Comparison of ENCODE assay signal across 23 cellular contexts in the genomic region with DNA sequence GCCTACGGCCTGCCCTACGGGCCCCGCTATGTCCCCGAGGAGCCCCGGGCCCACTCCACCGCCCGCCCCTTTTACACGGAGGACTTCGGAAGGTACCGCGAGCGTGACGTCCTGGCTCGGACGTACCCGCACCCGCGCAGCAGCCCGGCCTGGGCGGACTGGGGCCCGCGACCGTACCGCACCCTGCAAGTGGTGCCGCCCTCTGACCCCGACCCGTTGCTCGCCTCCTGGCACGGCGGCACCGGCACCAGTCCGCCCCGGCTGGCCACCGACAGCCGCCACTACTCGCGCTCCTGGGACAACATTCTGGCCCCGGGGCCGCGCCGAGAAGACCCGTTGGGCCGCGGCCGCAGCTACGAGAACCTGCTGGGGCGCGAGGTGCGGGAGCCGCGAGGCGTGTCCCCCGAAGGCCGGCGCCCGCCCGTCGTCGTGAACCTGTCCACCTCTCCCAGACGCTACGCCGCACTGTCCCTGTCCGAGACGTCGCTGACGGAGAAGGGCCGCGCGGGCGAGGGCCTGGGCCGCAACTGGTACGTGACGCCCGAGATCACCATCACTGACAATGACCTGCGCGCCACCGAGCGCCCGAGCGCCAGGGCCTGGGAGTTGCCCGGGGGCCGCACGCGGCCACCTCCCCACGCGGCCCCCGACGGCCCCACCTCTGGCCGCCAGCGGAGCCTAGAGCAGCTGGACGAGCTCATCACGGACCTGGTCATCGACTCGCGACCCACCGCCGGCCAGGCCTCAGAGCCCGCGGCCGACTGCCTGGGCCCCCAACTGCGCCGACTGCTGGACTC. TPM values are rescaled to one million over a fixed set of nuclear protein-coding genes. Genes with fewer than 3 reads are reported as not detected.
DNase-seq lines count a peak whose midpoint lies in the region; ATAC-seq, FAIRE-seq and TF ChIP-seq lines count a peak whose summit lies in the region.
"Had no signal": no experiment of that assay in that cellular context is flagged by ENCODE, and none has a peak within 500 bp of the region (broad histone marks: within the 10 kb centered on the region; RNA-seq: fewer than 3 reads in every experiment).

No MANE protein-coding gene starts in this region.

- no peak overlapping the region for H2AK5ac ChIP-seq in neuronal stem cell (ENCODE audit: low read depth, low read length)

- H3K14ac ChIP-seq in neuronal stem cell (ENCODE audit: low read length): peak overlapping the region; percentile 82

- no peaks in the 10 kb centered on the region for H3K36me3 ChIP-seq in CD4-positive, alpha-beta memory T cell (ENCODE audit: insufficient read depth, low read length)
- H3K36me3 ChIP-seq in bronchial epithelial cell (ENCODE audit: control insufficient read depth, insufficient read depth, low read length) (peaks cover 6% of the 10 kb centered on the region), neuronal stem cell (replicated peaks in 1 of 2; ENCODE audit: control insufficient read depth in 2 of 2, insufficient read depth in 2 of 2, low read length in 2 of 2) (peaks cover 6 to 13% of the 10 kb centered on the region in 2 donors), tibial artery (peaks cover 0 to 8% (median 0%) of the 10 kb centered on the region in 3 donors)
- H3K36me3 ChIP-seq: upper lobe of right lung had no signal

- ATAC-seq in foreskin keratinocyte: no peak
- ATAC-seq: A549, upper lobe of right lung, WTC11 had no signal

- CTCF ChIA-PET in CD4-positive, alpha-beta memory T cell (lab: Charles Lee; ENCODE audit: partially characterized antibody): interaction anchor here (1.0 to 4.9 kb wide), 3 partner anchors 39 to 189 kb away, joined by 3 to 36 read pairs (median 29); no protein-coding TSS in a partner anchor

- DNase-seq in activated CD4-positive, alpha-beta T cell treated with anti-CD3 and anti-CD28 coated beads, Interleukin-2, amount 10 ng/mL, durations not matched to agents 24 days and 14 days: no peak
- DNase-seq in activated CD4-positive, alpha-beta T cell treated with anti-CD3 and anti-CD28 coated beads for 4 hours: no peak
- DNase-seq in CD4-positive, alpha-beta memory T cell: no peak
- DNase-seq in bronchial epithelial cell (ENCODE audit: low read depth): no peak
- DNase-seq in neuronal stem cell (ENCODE audit: low spot score): no peak
- no peak for DNase-seq in glomerular visceral epithelial cell (ENCODE audit: extremely low spot score)
- no peak for DNase-seq in foreskin keratinocyte
- DNase-seq in tibial artery: no peak
- DNase-seq: activated gamma-delta T cell treated with Interleukin-2 at 50 U/mL for 16 hours; DMS79; kidney glomerular epithelial cell; MM.1S; NCI-H146; NCI-H748 treated with DMSO at 0.1 percent for 48 hours; OCI-M1; stimulated activated CD4-positive, alpha-beta T cell treated with anti-CD3 and anti-CD28 coated beads, Interleukin-2, amount 100 ng/mL, for 48 hours; stomach; upper lobe of right lung had no signal

- peak overlapping the region; percentile 64 for H3K18ac ChIP-seq in neuronal stem cell (ENCODE audit: low read length)

- no peak overlapping the region for H3K27ac ChIP-seq in CD4-positive, alpha-beta memory T cell (ENCODE audit: low read depth, low read length)
- no peak overlapping the region for H3K27ac ChIP-seq in neuronal stem cell (replicated peaks; ENCODE audit: low read length)
- H3K27ac ChIP-seq in foreskin keratinocyte: no peak overlapping the region
- H3K27ac ChIP-seq in tibial artery: no peak overlapping the region
- H3K27ac ChIP-seq: A549; BLaER1 treated with 17β-estradiol and CSF1 and Interleukin-3, amounts not matched to agents 10 nM and 100 nM; stomach; upper lobe of right lung had no signal

- H3K4me3 Mint-ChIP-seq in activated CD4-positive, alpha-beta T cell treated with anti-CD3 and anti-CD28 coated beads, Interleukin-2, amount 10 ng/mL, durations not matched to agents 24 days and 14 days: peak overlapping the region; percentile 28
- peak overlapping the region in 6 of 8 donors; percentile 7 to 57 (median 37) for H3K4me3 Mint-ChIP-seq in CD4-positive, alpha-beta memory T cell
- H3K4me3 Mint-ChIP-seq: nephron had no signal

- no peak overlapping the region for H2BK15ac ChIP-seq in neuronal stem cell (ENCODE audit: low read length)

- H3K4me3 ChIP-seq in CD4-positive, alpha-beta memory T cell (ENCODE audit: low read length in 2 of 2): no peak overlapping the region
- peak overlapping the region; percentile 14 for H3K4me3 ChIP-seq in bronchial epithelial cell (ENCODE audit: low read depth, low read length)
- H3K4me3 ChIP-seq in neuronal stem cell (ENCODE audit: low read length in 2 of 2): no peak overlapping the region
- H3K4me3 ChIP-seq in tibial artery: no peak overlapping the region
- H3K4me3 ChIP-seq: A549; BLaER1 treated with 17β-estradiol and CSF1 and Interleukin-3, amounts not matched to agents 10 nM and 100 nM had no signal

- H3K79me1 ChIP-seq in neuronal stem cell (ENCODE audit: low read depth, low read length): peaks cover 29% of the 10 kb centered on the region

- H4K91ac ChIP-seq in neuronal stem cell (ENCODE audit: low read depth, low read length, poor library complexity): no peak overlapping the region

- no peaks in the 10 kb centered on the region for H3K27me3 ChIP-seq in CD4-positive, alpha-beta memory T cell (ENCODE audit: insufficient read depth, low read length)
- H3K27me3 ChIP-seq in bronchial epithelial cell (ENCODE audit: control insufficient read depth, insufficient read depth, low read length) (peaks cover 7% of the 10 kb centered on the region), neuronal stem cell (ENCODE audit: control insufficient read depth in 3 of 3, insufficient read depth in 3 of 3, low read depth in 1 of 3, low read length in 3 of 3) (peaks cover 0 to 15% (median 11%) of the 10 kb centered on the region in 3 experiments), foreskin keratinocyte (peaks cover 49% of the 10 kb centered on the region), tibial artery (peaks cover 3 to 47% of the 10 kb centered on the region in 2 donors)

- intact Hi-C loops in activated CD4-positive, alpha-beta T cell treated with anti-CD3 and anti-CD28 coated beads, Interleukin-2, amount 10 ng/mL, durations not matched to agents 24 days and 14 days (cut with micrococcal nuclease): loop anchor here (5.0 to 10.0 kb wide), 2 partner anchors 202 to 319 kb away; partner anchors contain the start of gene NPDC1
- intact Hi-C loops in CD4-positive, alpha-beta memory T cell (cut with micrococcal nuclease): loop anchor here (5.0 kb wide), 1 partner anchor 242 kb away; the partner anchor contains the start of gene MAN1B1
- intact Hi-C loops in tibial artery (cut with DNase I; ENCODE audit: low total_unique reads): no loop called here

- H2BK12ac ChIP-seq in neuronal stem cell (ENCODE audit: low read length): peak overlapping the region; percentile 58

- peaks cover 7% of the 10 kb centered on the region for H3K27me3 Mint-ChIP-seq in activated CD4-positive, alpha-beta T cell treated with anti-CD3 and anti-CD28 coated beads, Interleukin-2, amount 10 ng/mL, durations not matched to agents 24 days and 14 days
- H3K27me3 Mint-ChIP-seq in CD4-positive, alpha-beta memory T cell: peaks cover 6 to 13% of the 10 kb centered on the region in 2 donors

- TF ChIP-seq CTCF in bronchial epithelial cell (IDR thresholded peaks at IDR 0.05; ENCODE audit: insufficient read depth, low read length, severe bottlenecking) (no peak), foreskin keratinocyte (conservative IDR thresholded peaks at IDR 0.05) (no peak), tibial artery (IDR thresholded peaks at IDR 0.05) (no peak)

- H2BK5ac ChIP-seq in neuronal stem cell (ENCODE audit: low read length): no peak overlapping the region

- no CpG with 5 or more reads among the region's 102 CpGs for WGBS in neuronal stem cell (ENCODE audit: extremely low coverage in 2 of 2, insufficient read length in 2 of 2, insufficient replicate concordance in 1 of 2), 2 donors

- no peak overlapping the region for H2AFZ ChIP-seq in neuronal stem cell (ENCODE audit: low read length)

- no peak overlapping the region for H3K9ac ChIP-seq in neuronal stem cell (ENCODE audit: low read depth, low read length, poor library complexity)
- H3K9ac ChIP-seq: BLaER1 treated with 17β-estradiol and CSF1 and Interleukin-3, amounts not matched to agents 10 nM and 100 nM had no signal

- H3K4me2 ChIP-seq in neuronal stem cell (ENCODE audit: insufficient read depth, low read length, poor library complexity, severe bottlenecking): no peak overlapping the region
- H3K4me2 ChIP-seq: A549 had no signal

- FAIRE-seq in bronchial epithelial cell (lab: Jason Lieb, UNC): no peak
- FAIRE-seq: A549, colon had no signal

- H3K4ac ChIP-seq in neuronal stem cell (ENCODE audit: low read length): no peak overlapping the region

- H3K9me3 Mint-ChIP-seq in activated CD4-positive, alpha-beta T cell treated with anti-CD3 and anti-CD28 coated beads, Interleukin-2, amount 10 ng/mL, durations not matched to agents 24 days and 14 days: no peaks in the 10 kb centered on the region
- peaks cover 0 to 2% (median 0%) of the 10 kb centered on the region in 8 donors for H3K9me3 Mint-ChIP-seq in CD4-positive, alpha-beta memory T cell
- H3K9me3 Mint-ChIP-seq: nephron, WTC11 had no signal

- H3K23ac ChIP-seq in neuronal stem cell (ENCODE audit: low read depth, low read length, poor library complexity): peak overlapping the region; percentile 89

- H4K8ac ChIP-seq in neuronal stem cell (ENCODE audit: low read depth, low read length): no peak overlapping the region

- H3K36me3 Mint-ChIP-seq in activated CD4-positive, alpha-beta T cell treated with anti-CD3 and anti-CD28 coated beads, Interleukin-2, amount 10 ng/mL, durations not matched to agents 24 days and 14 days (ENCODE audit: low read depth): peaks cover 22% of the 10 kb centered on the region
- H3K36me3 Mint-ChIP-seq in CD4-positive, alpha-beta memory T cell: peaks cover 0 to 14% of the 10 kb centered on the region in 2 donors

- POLR2A ChIA-PET in CD4-positive, alpha-beta memory T cell (lab: Charles Lee; ENCODE audit: partially characterized antibody): interaction anchor here (1.1 kb wide), 2 partner anchors 40 to 147 kb away, joined by 3 to 5 read pairs; partner anchors contain the start of gene TRAF2

- peaks cover 38% of the 10 kb centered on the region for H3K4me1 ChIP-seq in CD4-positive, alpha-beta memory T cell (ENCODE audit: insufficient read depth, low read length)
- H3K4me1 ChIP-seq in neuronal stem cell (ENCODE audit: control insufficient read depth in 2 of 2, insufficient read depth in 1 of 2, low read depth in 1 of 2, low read length in 2 of 2) (peaks cover 26 to 35% of the 10 kb centered on the region in 2 donors), foreskin keratinocyte (no peaks in the 10 kb centered on the region), tibial artery (peaks cover 0 to 87% (median 68%) of the 10 kb centered on the region in 4 donors)

- no peak overlapping the region for H3K27ac Mint-ChIP-seq in activated CD4-positive, alpha-beta T cell treated with anti-CD3 and anti-CD28 coated beads, Interleukin-2, amount 10 ng/mL, durations not matched to agents 24 days and 14 days
- peak overlapping the region in 2 of 7 donors; percentile 63 to 70 for H3K27ac Mint-ChIP-seq in CD4-positive, alpha-beta memory T cell
- H3K27ac Mint-ChIP-seq: nephron, WTC11 had no signal

- peaks cover 20% of the 10 kb centered on the region for H3K4me1 Mint-ChIP-seq in activated CD4-positive, alpha-beta T cell treated with anti-CD3 and anti-CD28 coated beads, Interleukin-2, amount 10 ng/mL, durations not matched to agents 24 days and 14 days
- peaks cover 12 to 41% (median 22%) of the 10 kb centered on the region in 4 donors for H3K4me1 Mint-ChIP-seq in CD4-positive, alpha-beta memory T cell

- H3K9me3 ChIP-seq in CD4-positive, alpha-beta memory T cell (ENCODE audit: control insufficient read depth in 1 of 2, low read length in 2 of 2): no peaks in the 10 kb centered on the region
- H3K9me3 ChIP-seq in neuronal stem cell (replicated peaks in 1 of 2; ENCODE audit: control insufficient read depth in 2 of 2, insufficient read depth in 1 of 2, low read depth in 1 of 2, low read length in 2 of 2) (peaks cover 0 to 6% of the 10 kb centered on the region in 2 donors), tibial artery (no peaks in the 10 kb centered on the region)
- H3K9me3 ChIP-seq: A549, stomach, upper lobe of right lung had no signal

- H2BK120ac ChIP-seq in neuronal stem cell (ENCODE audit: low read depth, low read length): no peak overlapping the region

RNA-seq across cellular contexts. Expression of gene AJM1, which starts 3.4 kb away (rescaled TPM):
- 5.7 and 5.9 TPM in 2 replicates for total RNA-seq in activated CD4-positive, alpha-beta T cell treated with anti-CD3 and anti-CD28 coated beads, Interleukin-2, amount 10 ng/mL, durations not matched to agents 24 days and 14 days
- 1 to 10 TPM; 2.4 to 2.8 TPM for total RNA-seq in CD4-positive, alpha-beta memory T cell
- under 1 TPM in 1 of 2 donors, not detected in 1; 0.05 TPM for polyA plus RNA-seq in CD4-positive, alpha-beta memory T cell
- total RNA-seq in bronchial epithelial cell (1.1 and 1.8 TPM in 2 replicates), foreskin keratinocyte (0.42 and 0.71 TPM in 2 replicates)
- polyA plus RNA-seq in neuronal stem cell (2013, experiment 1 of 2): 0.42 TPM
- 0.44 TPM for polyA plus RNA-seq in neuronal stem cell (2013, experiment 2 of 2)
- 0.33 and 0.54 TPM in 2 replicates for polyA plus RNA-seq in foreskin keratinocyte

RNA-seq across cellular contexts. Expression of gene PHPT1, which starts 3.5 kb away (rescaled TPM):
- 134 and 145 TPM in 2 replicates for total RNA-seq in activated CD4-positive, alpha-beta T cell treated with anti-CD3 and anti-CD28 coated beads, Interleukin-2, amount 10 ng/mL, durations not matched to agents 24 days and 14 days
- total RNA-seq in CD4-positive, alpha-beta memory T cell: 10 to 100 TPM; 41.3 to 42.6 TPM
- 10 to 100 TPM; 88.4 to 94.0 TPM for polyA plus RNA-seq in CD4-positive, alpha-beta memory T cell
- total RNA-seq in bronchial epithelial cell (57.9 and 124 TPM in 2 replicates), foreskin keratinocyte (109 and 158 TPM in 2 replicates)
- 230 TPM for polyA plus RNA-seq in neuronal stem cell (2013, experiment 1 of 2)
- 218 TPM for polyA plus RNA-seq in neuronal stem cell (2013, experiment 2 of 2)
- polyA plus RNA-seq in foreskin keratinocyte: 156 and 253 TPM in 2 replicates

RNA-seq across cellular contexts. Expression of gene MAMDC4, which starts 6.5 kb away (rescaled TPM):
- total RNA-seq in activated CD4-positive, alpha-beta T cell treated with anti-CD3 and anti-CD28 coated beads, Interleukin-2, amount 10 ng/mL, durations not matched to agents 24 days and 14 days: 24.7 and 30.1 TPM in 2 replicates
- total RNA-seq in CD4-positive, alpha-beta memory T cell: 10 to 100 TPM in 1 of 2 experiments, 1 to 10 TPM in 1; 9.3 to 11.7 TPM
- not detected for polyA plus RNA-seq in CD4-positive, alpha-beta memory T cell
- 1.1 and 1.5 TPM in 2 replicates for total RNA-seq in bronchial epithelial cell
- polyA plus RNA-seq in neuronal stem cell (2013, experiment 1 of 2): 3.6 TPM
- 3.2 TPM for polyA plus RNA-seq in neuronal stem cell (2013, experiment 2 of 2)
- total RNA-seq in foreskin keratinocyte: 3.5 and 3.7 TPM in 2 replicates
- 2.1 and 3.0 TPM in 2 replicates for polyA plus RNA-seq in foreskin keratinocyte

RNA-seq across cellular contexts. Expression of gene EDF1, which starts 20.4 kb away (rescaled TPM):
- 378 and 380 TPM in 2 replicates for total RNA-seq in activated CD4-positive, alpha-beta T cell treated with anti-CD3 and anti-CD28 coated beads, Interleukin-2, amount 10 ng/mL, durations not matched to agents 24 days and 14 days
- 100 to 1,000 TPM; 284 to 298 TPM for total RNA-seq in CD4-positive, alpha-beta memory T cell
- polyA plus RNA-seq in CD4-positive, alpha-beta memory T cell: 100 to 1,000 TPM; 273 to 357 TPM
- total RNA-seq in bronchial epithelial cell (486 and 497 TPM in 2 replicates), foreskin keratinocyte (382 TPM in 2 replicates)
- polyA plus RNA-seq in neuronal stem cell (2013, experiment 1 of 2): 289 TPM
- 288 TPM for polyA plus RNA-seq in neuronal stem cell (2013, experiment 2 of 2)
- 506 and 584 TPM in 2 replicates for polyA plus RNA-seq in foreskin keratinocyte

RNA-seq across cellular contexts. Expression of gene RABL6, which starts 37.9 kb away (rescaled TPM):
- total RNA-seq in activated CD4-positive, alpha-beta T cell treated with anti-CD3 and anti-CD28 coated beads, Interleukin-2, amount 10 ng/mL, durations not matched to agents 24 days and 14 days: 116 and 119 TPM in 2 replicates
- total RNA-seq in CD4-positive, alpha-beta memory T cell: 10 to 100 TPM; 65.1 to 70.9 TPM
- 10 to 100 TPM in 1 of 2 donors, 1 to 10 TPM in 1; 5.1 to 18.2 TPM for polyA plus RNA-seq in CD4-positive, alpha-beta memory T cell
- total RNA-seq in bronchial epithelial cell (79.5 and 88.5 TPM in 2 replicates), foreskin keratinocyte (91.8 and 98.4 TPM in 2 replicates)
- 115 TPM for polyA plus RNA-seq in neuronal stem cell (2013, experiment 1 of 2)
- polyA plus RNA-seq in neuronal stem cell (2013, experiment 2 of 2): 112 TPM
- 84.6 and 87.2 TPM in 2 replicates for polyA plus RNA-seq in foreskin keratinocyte
